ENCODE assay signal across 9 cellular contexts in genomic region chr11:47271328-47271727, GRCh38. TPM values are rescaled to one million over a fixed set of nuclear protein-coding genes. Genes with fewer than 3 reads are reported as not detected.
A peak's percentile ranks its signal among the peaks of the same experiment; 100 is the strongest.
DNase-seq lines count a peak whose midpoint lies in the region; ATAC-seq and TF ChIP-seq lines count a peak whose summit lies in the region.
"Had no signal": no experiment of that assay in that cellular context is flagged by ENCODE, and none has a peak within 500 bp of the region (broad histone marks: within the 10 kb centered on the region; RNA-seq: fewer than 3 reads in every experiment).

No MANE protein-coding gene starts in this region.

- H3K27ac ChIP-seq in PC-9 (no peak overlapping the region), esophagus muscularis mucosa (replicated peaks in 1 of 4) (peak overlapping the region; percentile 90 to 98 (median 96))

- H2AFZ ChIP-seq in PC-9, result no peak overlapping the region

- H3K36me3 ChIP-seq in PC-9 (ENCODE audit: low read depth) (peaks cover 19% of the 10 kb centered on the region; the same call in 1 of the 2 replicates), esophagus muscularis mucosa (peaks cover 19 to 25% (median 22%) of the 10 kb centered on the region in 4 donors), skeletal muscle satellite cell (ENCODE audit: insufficient read depth, low read length) (peaks cover 23% of the 10 kb centered on the region)

- H3K27me3 ChIP-seq in PC-9 (ENCODE audit: insufficient read depth, low read depth) (no peaks in the 10 kb centered on the region), esophagus muscularis mucosa (no peaks in the 10 kb centered on the region), skeletal muscle satellite cell (ENCODE audit: control insufficient read depth, insufficient read depth, low read length) (no peaks in the 10 kb centered on the region)

- H3K9me3 ChIP-seq in PC-9 (ENCODE audit: insufficient read depth, low read depth) (no peaks in the 10 kb centered on the region), esophagus muscularis mucosa (no peaks in the 10 kb centered on the region), skeletal muscle satellite cell (replicated peaks; ENCODE audit: low read length) (no peaks in the 10 kb centered on the region)

- peaks cover 32% of the 10 kb centered on the region for H3K4me1 ChIP-seq in PC-9 (replicated peaks; ENCODE audit: insufficient read depth)
- peaks cover 34 to 45% (median 41%) of the 10 kb centered on the region in 4 donors for H3K4me1 ChIP-seq in esophagus muscularis mucosa
- H3K4me1 ChIP-seq in skeletal muscle satellite cell (ENCODE audit: control insufficient read depth, insufficient read depth, low read length), result peaks cover 30% of the 10 kb centered on the region

- ATAC-seq in HG03095 (IDR thresholded peaks at IDR 0.05; ENCODE audit: unreplicated experiment), result no peak
- no peak for ATAC-seq in GM18867 (IDR thresholded peaks at IDR 0.05; ENCODE audit: unreplicated experiment)
- no peak for ATAC-seq in GM19023 (IDR thresholded peaks at IDR 0.05; ENCODE audit: unreplicated experiment)

- peaks cover 39% of the 10 kb centered on the region for H3K79me2 ChIP-seq in PC-9 (ENCODE audit: low read depth)

- no peak for TF ChIP-seq EP300 in esophagus muscularis mucosa (IDR thresholded peaks at IDR 0.05)

- TF ChIP-seq CTCF in GM12864 (IDR thresholded peaks at IDR 0.05; ENCODE audit: low read depth, low read length, missing control alignments), result no peak
- TF ChIP-seq CTCF in PC-9 (conservative IDR thresholded peaks at IDR 0.05), result no peak
- no peak for TF ChIP-seq CTCF in esophagus muscularis mucosa (IDR thresholded peaks at IDR 0.05)

- no peak for TF ChIP-seq POLR2A in esophagus muscularis mucosa (IDR thresholded peaks at IDR 0.05; ENCODE audit: low read depth)

- peaks cover 26% of the 10 kb centered on the region for H3F3A ChIP-seq in PC-9 (ENCODE audit: insufficient read depth, low read depth)

- H3K4me2 ChIP-seq in PC-9 (peak overlapping the region; percentile 96), skeletal muscle satellite cell (ENCODE audit: low read length) (peak overlapping the region; percentile 90)

- H3K9ac ChIP-seq in skeletal muscle satellite cell (ENCODE audit: low read depth, low read length), result no peak overlapping the region

- CTCF ChIA-PET in PC-9 (lab: Charles Lee), result interaction anchor here (0.5 to 1.6 kb wide), 5 partner anchors 12 to 353 kb away, joined by 3 to 10 read pairs (median 6); partner anchors contain the start of gene LRP4

- H3K9me2 ChIP-seq in PC-9 (ENCODE audit: insufficient read depth), result no peaks in the 10 kb centered on the region

- WGBS in esophagus muscularis mucosa, result 39% methylated on average over 4 of the region's 4 CpGs

- H3K4me3 ChIP-seq in GM12864 (ENCODE audit: low read depth, low read length) (peak overlapping the region; percentile 64), PC-9 (peak overlapping the region; percentile 72; the same call in 1 of the 2 replicates), esophagus muscularis mucosa (peak overlapping the region in 3 of 4 donors; percentile 72 to 87 (median 75)), skeletal muscle satellite cell (ENCODE audit: low read length) (peak overlapping the region; percentile 89)

- no TSS peak for BruUV-seq in PC-9 (replicated peaks; lab: Mats Ljungman, UMichigan)

- DNase-seq in GM12864 (ENCODE audit: low read depth) (no peak), PC-9 (no peak), esophagus muscularis mucosa (ENCODE audit: extremely low spot score) (no peak), NCI-H748 treated with DMSO at 0.1 percent for 48 hours (lab: John Stamatoyannopoulos, UW) (no peak)
- DNase-seq: NCI-H2107 had no signal

- H4K20me1 ChIP-seq in PC-9 (ENCODE audit: insufficient read depth), result peaks cover 39% of the 10 kb centered on the region

- intact Hi-C loops in PC-9 (cut with micrococcal nuclease; ENCODE audit: unreplicated experiment) (no loop called here), esophagus muscularis mucosa (cut with DNase I) (loop anchor here (10.0 kb wide), 1 partner anchor 83 kb away; the partner anchor contains the start of gene MYBPC3)

- POLR2A ChIA-PET in PC-9 (lab: Charles Lee; ENCODE audit: unreplicated experiment), result interaction anchor here (1.5 kb wide), 1 partner anchor 12 kb away, joined by 14 read pairs; no protein-coding TSS in a partner anchor

RNA-seq across cellular contexts. Expression of gene MADD, which starts 1.4 kb away (rescaled TPM):
- total RNA-seq in PC-9 (2021), result 61.1 and 65.9 TPM in 2 replicates
- total RNA-seq in esophagus muscularis mucosa, result 10 to 100 TPM; 27.8 to 35.4 (median 32.7) TPM
- 8.1 and 13.1 TPM in 2 replicates for total RNA-seq in skeletal muscle satellite cell (2012; rRNA removed)

RNA-seq across cellular contexts. Expression of gene NR1H3, which starts 13.5 kb away (rescaled TPM):
- 71.5 and 90.4 TPM in 2 replicates for total RNA-seq in PC-9 (2021)
- 10 to 100 TPM; 14.5 to 26.2 (median 18.1) TPM for total RNA-seq in esophagus muscularis mucosa
- 22.3 and 58.6 TPM in 2 replicates for total RNA-seq in skeletal muscle satellite cell (2012; rRNA removed)

RNA-seq across cellular contexts. Expression of gene ACP2, which starts 22.7 kb away (rescaled TPM):
- 20.4 and 24.1 TPM in 2 replicates for total RNA-seq in PC-9 (2021)
- 10 to 100 TPM; 19.5 to 42.7 (median 28.6) TPM for total RNA-seq in esophagus muscularis mucosa
- total RNA-seq in skeletal muscle satellite cell (2012; rRNA removed), result 26.6 and 28.4 TPM in 2 replicates

RNA-seq across cellular contexts. Expression of gene DDB2, which starts 56.6 kb away (rescaled TPM):
- total RNA-seq in PC-9 (2021) (72.3 and 85.2 TPM in 2 replicates), esophagus muscularis mucosa (10 to 100 TPM; 22.6 to 37.8 (median 25.4) TPM)
- 14.4 and 19.3 TPM in 2 replicates for total RNA-seq in skeletal muscle satellite cell (2012; rRNA removed)
